Comparison of ENCODE assay signal across 9 cellular contexts in genomic region chr14:97180304-97181200, GRCh38.
DNase-seq lines count a peak whose midpoint lies in the region; ATAC-seq and TF ChIP-seq lines count a peak whose summit lies in the region.
"Had no signal": no experiment of that assay in that cellular context is flagged by ENCODE, and none has a peak within 500 bp of the region (broad histone marks: within the 10 kb centered on the region; RNA-seq: fewer than 3 reads in every experiment).

No MANE protein-coding gene starts in this region.

- peaks cover 5% of the 10 kb centered on the region; the same call in 1 of the 2 replicates for H3K9me3 ChIP-seq in BE2C

- peaks cover 17% of the 10 kb centered on the region for H3K9me3 Mint-ChIP-seq in activated T-helper 1 cell treated with anti-CD3 and anti-CD28 coated beads, Interleukin-12 subunit alpha, Interleukin-12 subunit beta, Interleukin-2, Interleukin-4 antibody, amounts not matched to agents 30 ng/mL and 10 ng/mL and 1 ng/mL, durations not matched to agents 14 hours and 24 hours and 36 hours
- peaks cover 0 to 7% of the 10 kb centered on the region in 2 donors for H3K9me3 Mint-ChIP-seq in effector memory CD8-positive, alpha-beta T cell

- H3K27me3 Mint-ChIP-seq in activated T-helper 1 cell treated with anti-CD3 and anti-CD28 coated beads, Interleukin-12 subunit alpha, Interleukin-12 subunit beta, Interleukin-2, Interleukin-4 antibody, amounts not matched to agents 30 ng/mL and 10 ng/mL and 1 ng/mL, durations not matched to agents 14 hours and 24 hours and 36 hours (ENCODE audit: insufficient read depth): peaks cover 2% of the 10 kb centered on the region
- peaks cover 0 to 9% of the 10 kb centered on the region in 2 donors for H3K27me3 Mint-ChIP-seq in effector memory CD8-positive, alpha-beta T cell

- peak; percentile 15 for DNase-seq in BE2C
- peak; percentile 69 for DNase-seq in HK-2 (ENCODE audit: unreplicated experiment)
- DNase-seq in T1000 (lab: John Stamatoyannopoulos, UW): peak; percentile 66
- peak; percentile 63 for DNase-seq in inferior parietal cortex (ENCODE audit: extremely low spot score)
- no peak for DNase-seq in activated T-helper 1 cell treated with anti-CD3 and anti-CD28 coated beads, Interleukin-12 subunit alpha, Interleukin-12 subunit beta, Interleukin-2, Interleukin-4 antibody, amounts not matched to agents 30 ng/mL and 10 ng/mL and 1 ng/mL, durations not matched to agents 14 hours and 24 hours and 36 hours (ENCODE audit: low spot score)
- DNase-seq in NCI-H146 (lab: John Stamatoyannopoulos, UW): no peak
- DNase-seq in effector memory CD8-positive, alpha-beta T cell: no peak
- DNase-seq: activated naive CD8-positive, alpha-beta T cell treated with anti-CD3 and anti-CD28 coated beads, Interleukin-2, amount 10 ng/mL, durations not matched to agents 7 days and 5 days had no signal

- intact Hi-C loops in activated T-helper 1 cell treated with anti-CD3 and anti-CD28 coated beads, Interleukin-12 subunit alpha, Interleukin-12 subunit beta, Interleukin-2, Interleukin-4 antibody, amounts not matched to agents 30 ng/mL and 10 ng/mL and 1 ng/mL, durations not matched to agents 14 hours and 24 hours and 36 hours (cut with micrococcal nuclease): no loop called here

- no peak overlapping the region for H3K4me3 Mint-ChIP-seq in activated T-helper 1 cell treated with anti-CD3 and anti-CD28 coated beads, Interleukin-12 subunit alpha, Interleukin-12 subunit beta, Interleukin-2, Interleukin-4 antibody, amounts not matched to agents 30 ng/mL and 10 ng/mL and 1 ng/mL, durations not matched to agents 14 hours and 24 hours and 36 hours
- H3K4me3 Mint-ChIP-seq in effector memory CD8-positive, alpha-beta T cell: no peak overlapping the region

- peaks cover 2% of the 10 kb centered on the region; the same call in 1 of the 2 replicates for H3K27me3 ChIP-seq in BE2C

- peaks cover 18% of the 10 kb centered on the region for H3K4me1 Mint-ChIP-seq in activated T-helper 1 cell treated with anti-CD3 and anti-CD28 coated beads, Interleukin-12 subunit alpha, Interleukin-12 subunit beta, Interleukin-2, Interleukin-4 antibody, amounts not matched to agents 30 ng/mL and 10 ng/mL and 1 ng/mL, durations not matched to agents 14 hours and 24 hours and 36 hours (ENCODE audit: low read depth)
- H3K4me1 Mint-ChIP-seq in effector memory CD8-positive, alpha-beta T cell (ENCODE audit: low read depth in 2 of 2): peaks cover 28% of the 10 kb centered on the region in 2 donors

- H3K4me3 ChIP-seq in BE2C (ENCODE audit: low read depth, low read length): no peak overlapping the region

- no peak for TF ChIP-seq CTCF in BE2C (IDR thresholded peaks at IDR 0.05; ENCODE audit: low read depth, low read length)

- no peak for ATAC-seq in HG03469 (IDR thresholded peaks at IDR 0.05; ENCODE audit: unreplicated experiment)
- ATAC-seq in effector memory CD8-positive, alpha-beta T cell (replicated peaks): no peak

- H3K4me1 ChIP-seq in BE2C: no peaks in the 10 kb centered on the region

- peaks cover 2% of the 10 kb centered on the region for H3K36me3 Mint-ChIP-seq in activated T-helper 1 cell treated with anti-CD3 and anti-CD28 coated beads, Interleukin-12 subunit alpha, Interleukin-12 subunit beta, Interleukin-2, Interleukin-4 antibody, amounts not matched to agents 30 ng/mL and 10 ng/mL and 1 ng/mL, durations not matched to agents 14 hours and 24 hours and 36 hours (ENCODE audit: low read depth)
- H3K36me3 Mint-ChIP-seq in effector memory CD8-positive, alpha-beta T cell (ENCODE audit: insufficient read depth): no peaks in the 10 kb centered on the region

- no peak overlapping the region for H3K27ac Mint-ChIP-seq in activated T-helper 1 cell treated with anti-CD3 and anti-CD28 coated beads, Interleukin-12 subunit alpha, Interleukin-12 subunit beta, Interleukin-2, Interleukin-4 antibody, amounts not matched to agents 30 ng/mL and 10 ng/mL and 1 ng/mL, durations not matched to agents 14 hours and 24 hours and 36 hours
- H3K27ac Mint-ChIP-seq in effector memory CD8-positive, alpha-beta T cell: peak overlapping the region in 1 of 2 donors; percentile 6

- H3K36me3 ChIP-seq in BE2C: no peaks in the 10 kb centered on the region

Comparison
In these comparisons a context has a peak if more than half of its experiments do, and no peak if none do; other contexts are left out.
1. DNase-seq: peak in BE2C (single experiment), HK-2 (single experiment), T1000 (single experiment) and inferior parietal cortex (single experiment); none in activated T-helper 1 cell treated with anti-CD3 and anti-CD28 coated beads, Interleukin-12 subunit alpha, Interleukin-12 subunit beta, Interleukin-2, Interleukin-4 antibody, amounts not matched to agents 30 ng/mL and 10 ng/mL and 1 ng/mL, durations not matched to agents 14 hours and 24 hours and 36 hours (single experiment), NCI-H146 (single experiment) and effector memory CD8-positive, alpha-beta T cell (0 of 3).